11 cellular contexts compared by ENCODE assay signal in the genomic region with DNA sequence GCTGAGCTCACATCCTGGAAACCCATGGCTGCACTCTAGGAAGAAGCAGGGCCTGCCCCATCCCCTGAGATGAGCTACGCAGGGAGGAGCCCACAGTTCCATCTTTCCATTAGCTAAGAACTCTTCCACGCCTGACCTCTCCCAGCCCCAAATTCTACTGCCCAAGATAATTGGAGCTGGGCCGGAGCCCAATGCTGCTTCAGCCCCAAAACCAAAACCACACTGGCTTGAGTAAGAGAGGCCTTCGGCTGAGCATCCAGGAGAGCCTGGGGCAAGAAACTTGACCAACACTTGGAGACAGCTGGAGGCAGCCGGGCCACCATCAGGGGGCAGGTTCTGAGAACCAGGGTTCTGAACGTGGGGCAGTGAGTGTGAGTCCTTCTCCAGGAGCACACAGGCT.
A peak's percentile ranks its signal among the peaks of the same experiment; 100 is the strongest.
DNase-seq lines count a peak whose midpoint lies in the region; ATAC-seq and TF ChIP-seq lines count a peak whose summit lies in the region.
"Had no signal": no experiment of that assay in that cellular context is flagged by ENCODE, and none has a peak within 500 bp of the region (broad histone marks: within the 10 kb centered on the region; RNA-seq: fewer than 3 reads in every experiment).

No MANE protein-coding gene starts in this region.

- peak; percentile 65 to 70 for ATAC-seq in left cardiac atrium
- no peak for ATAC-seq in HG02973 (IDR thresholded peaks at IDR 0.05; ENCODE audit: unreplicated experiment)
- ATAC-seq: GM23338 had no signal

- 64 to 74% methylated on average over 6 of the region's 6 CpGs for WGBS in GM23248 (ENCODE audit: low coverage in 1 of 2, low lambda C conversion rate in 2 of 2, missing lambda C conversion rate in 2 of 2), 2 experiments
- WGBS in adrenal gland, 4 donors: 73 to 79% (median 77%) methylated on average over 2 to 6 of the region's 6 CpGs
- 69% methylated on average over 6 of the region's 6 CpGs; no CpG with 5 or more reads in 1 of the 2 donors for WGBS in transverse colon (ENCODE audit: low coverage in 1 of 2), 2 donors
- 95% methylated on average over 6 of the region's 6 CpGs for WGBS in prostate gland

- DNase-seq in GM23248 (peak; percentile 81), adrenal gland (no peak), left cardiac atrium (peak; percentile 62), transverse colon (no peak), prostate gland (ENCODE audit: low spot score) (no peak)
- DNase-seq in activated CD8-positive, alpha-beta memory T cell treated with anti-CD3 and anti-CD28 coated beads, Interleukin-2, amount 50 U/mL, for 4 hours: no peak
- no peak for DNase-seq in activated T-cell treated with anti-CD3 and anti-CD28 coated beads, Interleukin-2, amount 50 U/mL, for 1 hour
- DNase-seq: activated CD4-positive, CD25-positive, alpha-beta regulatory T cell treated with anti-CD3 and anti-CD28 coated beads, Interleukin-2, amount 50 U/mL, for 72 hours; activated gamma-delta T cell treated with Interleukin-2 at 50 U/mL for 16 hours had no signal

- TF ChIP-seq EP300 in transverse colon (IDR thresholded peaks at IDR 0.05; ENCODE audit: low read depth): no peak

- H3K9me3 ChIP-seq in GM23248 (ENCODE audit: low read depth) (no peaks in the 10 kb centered on the region), adrenal gland (replicated peaks in 1 of 3) (no peaks in the 10 kb centered on the region), transverse colon (no peaks in the 10 kb centered on the region), prostate gland (no peaks in the 10 kb centered on the region)

- in situ Hi-C loops in GM23248 (cut with MboI) (no loop called here), transverse colon (cut with MboI; ENCODE audit: low pct_ligation_motif_present in 1 of 4, low pct_unique_long_range_greater_than_20kb in 1 of 4, low sequenced_read_pairs in 3 of 4) (no loop called here)

- no peak overlapping the region for H2AFZ ChIP-seq in GM23248
- H2AFZ ChIP-seq: GM23338 had no signal

- H3K27ac ChIP-seq in GM23248 (no peak overlapping the region), adrenal gland (peak overlapping the region in 3 of 5 donors; percentile 6 to 50 (median 31)), transverse colon (peak overlapping the region; percentile 11 to 47 (median 39)), prostate gland (no peak overlapping the region)

- H3K79me2 ChIP-seq in GM23248 (ENCODE audit: insufficient read depth): no peaks in the 10 kb centered on the region

- H4K20me1 ChIP-seq in GM23248 (ENCODE audit: insufficient read depth): no peaks in the 10 kb centered on the region

- TF ChIP-seq POLR2A in adrenal gland (IDR thresholded peaks at IDR 0.05) (no peak), transverse colon (IDR thresholded peaks at IDR 0.05) (no peak), prostate gland (IDR thresholded peaks at IDR 0.05) (no peak)

- H3K4me3 ChIP-seq in GM23248 (no peak overlapping the region), adrenal gland (no peak overlapping the region), transverse colon (no peak overlapping the region), prostate gland (no peak overlapping the region)
- H3K4me3 ChIP-seq: GM23338 had no signal

- no peak overlapping the region for H3K9ac ChIP-seq in GM23248

- no peaks in the 10 kb centered on the region; the same call in 1 of the 2 replicates for H3F3A ChIP-seq in GM23248 (ENCODE audit: insufficient read depth)

- H3K27me3 ChIP-seq in GM23248 (replicated peaks; ENCODE audit: insufficient read depth): no peaks in the 10 kb centered on the region
- H3K27me3 ChIP-seq in adrenal gland: no peaks in the 10 kb centered on the region
- H3K27me3 ChIP-seq in transverse colon: no peaks in the 10 kb centered on the region
- H3K27me3 ChIP-seq in prostate gland (replicated peaks; ENCODE audit: insufficient read depth): no peaks in the 10 kb centered on the region

- H3K36me3 ChIP-seq in GM23248 (ENCODE audit: low read depth) (no peaks in the 10 kb centered on the region), adrenal gland (replicated peaks in 1 of 2) (no peaks in the 10 kb centered on the region), transverse colon (no peaks in the 10 kb centered on the region), prostate gland (no peaks in the 10 kb centered on the region)

- no peaks in the 10 kb centered on the region for H3K9me2 ChIP-seq in GM23248 (ENCODE audit: insufficient read depth)

- TF ChIP-seq CTCF in adrenal gland (IDR thresholded peaks at IDR 0.05): no peak
- TF ChIP-seq CTCF in transverse colon (IDR thresholded peaks at IDR 0.05): no peak
- no peak for TF ChIP-seq CTCF in prostate gland (IDR thresholded peaks at IDR 0.05)

- intact Hi-C loops in adrenal gland (cut with DNase I): loop anchor here in 1 of 2 donors (10.0 kb wide), 1 partner anchor 242 kb away; no protein-coding TSS in a partner anchor
- intact Hi-C loops in left cardiac atrium (cut with DNase I): no loop called here
- intact Hi-C loops in transverse colon (cut with DNase I; ENCODE audit: low total_unique reads): no loop called here
- intact Hi-C loops in prostate gland (cut with DNase I): no loop called here

- no peak overlapping the region for H3K4me2 ChIP-seq in GM23248 (ENCODE audit: unreplicated experiment)
- H3K4me2 ChIP-seq: GM23338 had no signal

- H3K4me1 ChIP-seq in GM23248 (ENCODE audit: insufficient read depth) (peaks cover 3% of the 10 kb centered on the region; the same call in 1 of the 2 replicates), adrenal gland (replicated peaks in 1 of 2) (peaks cover 7 to 15% of the 10 kb centered on the region in 2 donors), transverse colon (no peaks in the 10 kb centered on the region), prostate gland (replicated peaks) (no peaks in the 10 kb centered on the region)

Comparison
In these comparisons a context has a peak if more than half of its experiments do, and no peak if none do; other contexts are left out.
1. DNase-seq: peak in GM23248 (single experiment) and left cardiac atrium (single experiment); none in adrenal gland (0 of 7), transverse colon (single experiment), prostate gland (single experiment), activated CD8-positive, alpha-beta memory T cell treated with anti-CD3 and anti-CD28 coated beads, Interleukin-2, amount 50 U/mL, for 4 hours (single experiment) and activated T-cell treated with anti-CD3 and anti-CD28 coated beads, Interleukin-2, amount 50 U/mL, for 1 hour (single experiment).
2. H3K27ac ChIP-seq: peak in adrenal gland (3 of 5) and transverse colon (4 of 4); none in GM23248 (single experiment) and prostate gland (0 of 2).